19 cellular contexts compared by ENCODE assay signal in the genomic region with DNA sequence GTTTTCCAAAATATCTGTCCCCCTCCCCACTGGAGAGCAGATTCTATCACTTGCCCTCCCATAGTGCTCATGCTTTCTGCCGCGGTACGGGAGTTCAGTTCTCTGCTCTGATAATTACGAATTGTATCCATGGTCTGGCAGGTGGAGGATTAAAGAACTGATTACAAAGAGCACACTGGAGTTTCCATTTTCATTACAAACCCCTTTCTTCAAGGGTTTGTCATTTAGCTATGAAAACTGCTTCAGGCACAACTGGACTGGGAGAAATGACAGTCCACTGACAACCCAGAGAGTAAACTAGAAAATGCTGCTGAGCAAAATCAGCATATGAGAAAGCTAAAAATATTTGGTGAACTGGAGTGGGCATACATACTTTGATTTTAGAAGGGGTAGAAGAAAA.
"Had no signal": no experiment of that assay in that cellular context is flagged by ENCODE, and none has a peak within 500 bp of the region (broad histone marks: within the 10 kb centered on the region; RNA-seq: fewer than 3 reads in every experiment).

No MANE protein-coding gene starts in this region.

- H3K27ac ChIP-seq: body of pancreas, colonic mucosa, left ventricle myocardium inferior, neutrophil, pancreas, testis, upper lobe of right lung had no signal

- H3K36me3 ChIP-seq: colonic mucosa, left ventricle myocardium inferior, neutrophil, pancreas, upper lobe of right lung had no signal

- ATAC-seq: activated CD8-positive, alpha-beta T cell treated with anti-CD3 and anti-CD28 coated beads for 36 hours; body of pancreas; pancreas; sciatic nerve; stimulated activated memory B cell treated with anti-CD40 and anti-IgM and Interleukin-4, amounts not matched to agents 10 μg/mL and 1 μg/mL and 100 μg/mL, for 72 hours; upper lobe of right lung had no signal

- H3K4me3 Mint-ChIP-seq: activated CD4-positive, alpha-beta T cell treated with anti-CD3 and anti-CD28 coated beads, Interleukin-2, amount 10 ng/mL, durations not matched to agents 24 days and 14 days; activated CD8-positive, alpha-beta T cell treated with anti-CD3 and anti-CD28 coated beads for 36 hours; activated naive CD4-positive, alpha-beta T cell treated with anti-CD3 and anti-CD28 coated beads for 36 hours; activated T-cell treated with anti-CD3 and anti-CD28 coated beads, Interleukin-2, amount 50 U/mL, for 24 hours; stimulated activated memory B cell treated with anti-CD40 and anti-IgM and Interleukin-4, amounts not matched to agents 10 μg/mL and 1 μg/mL and 100 μg/mL, for 72 hours had no signal

- DNase-seq: activated CD4-positive, alpha-beta T cell treated with anti-CD3 and anti-CD28 coated beads, Interleukin-2, amount 10 ng/mL, durations not matched to agents 24 days and 14 days; activated CD4-positive, CD25-positive, alpha-beta regulatory T cell; activated CD8-positive, alpha-beta T cell treated with anti-CD3 and anti-CD28 coated beads for 36 hours; activated naive CD4-positive, alpha-beta T cell treated with anti-CD3 and anti-CD28 coated beads for 36 hours; activated T-cell treated with anti-CD3 and anti-CD28 coated beads, Interleukin-2, amount 50 U/mL, for 24 hours; body of pancreas; central memory CD4-positive, alpha-beta T cell; colonic mucosa; left ventricle myocardium inferior; mammary epithelial cell; pancreas; stimulated activated CD4-positive, alpha-beta T cell treated with anti-CD3 and anti-CD28 coated beads, Interleukin-4, amount 100 ng/mL, for 24 hours; T-helper 1 cell; T-helper 9 cell; testis; upper lobe of right lung had no signal

- H3K27ac Mint-ChIP-seq: activated CD4-positive, alpha-beta T cell treated with anti-CD3 and anti-CD28 coated beads, Interleukin-2, amount 10 ng/mL, durations not matched to agents 24 days and 14 days; activated CD8-positive, alpha-beta T cell treated with anti-CD3 and anti-CD28 coated beads for 36 hours; activated naive CD4-positive, alpha-beta T cell treated with anti-CD3 and anti-CD28 coated beads for 36 hours; activated T-cell treated with anti-CD3 and anti-CD28 coated beads, Interleukin-2, amount 50 U/mL, for 24 hours; stimulated activated memory B cell treated with anti-CD40 and anti-IgM and Interleukin-4, amounts not matched to agents 10 μg/mL and 1 μg/mL and 100 μg/mL, for 72 hours had no signal

- H3K4me3 ChIP-seq: body of pancreas, colonic mucosa, pancreas, testis, upper lobe of right lung had no signal

- H3K9me3 ChIP-seq: body of pancreas, colonic mucosa, left ventricle myocardium inferior, neutrophil, pancreas, testis, upper lobe of right lung had no signal

- H3K27me3 ChIP-seq: body of pancreas, colonic mucosa, neutrophil, pancreas, testis, upper lobe of right lung had no signal

- H3K9me3 Mint-ChIP-seq: activated CD4-positive, alpha-beta T cell treated with anti-CD3 and anti-CD28 coated beads, Interleukin-2, amount 10 ng/mL, durations not matched to agents 24 days and 14 days; activated CD8-positive, alpha-beta T cell treated with anti-CD3 and anti-CD28 coated beads for 36 hours; activated naive CD4-positive, alpha-beta T cell treated with anti-CD3 and anti-CD28 coated beads for 36 hours; activated T-cell treated with anti-CD3 and anti-CD28 coated beads, Interleukin-2, amount 50 U/mL, for 24 hours; stimulated activated memory B cell treated with anti-CD40 and anti-IgM and Interleukin-4, amounts not matched to agents 10 μg/mL and 1 μg/mL and 100 μg/mL, for 72 hours had no signal

- H3K4me1 Mint-ChIP-seq: activated CD4-positive, alpha-beta T cell treated with anti-CD3 and anti-CD28 coated beads, Interleukin-2, amount 10 ng/mL, durations not matched to agents 24 days and 14 days had no signal

- H3K27me3 Mint-ChIP-seq: activated CD4-positive, alpha-beta T cell treated with anti-CD3 and anti-CD28 coated beads, Interleukin-2, amount 10 ng/mL, durations not matched to agents 24 days and 14 days; activated CD8-positive, alpha-beta T cell treated with anti-CD3 and anti-CD28 coated beads for 36 hours; activated T-cell treated with anti-CD3 and anti-CD28 coated beads, Interleukin-2, amount 50 U/mL, for 24 hours; stimulated activated memory B cell treated with anti-CD40 and anti-IgM and Interleukin-4, amounts not matched to agents 10 μg/mL and 1 μg/mL and 100 μg/mL, for 72 hours had no signal

- H3K4me1 ChIP-seq: colonic mucosa, testis, upper lobe of right lung had no signal
